25 cellular contexts compared by ENCODE assay signal in genomic region chr7:28900311-28900710, GRCh38. TPM values are rescaled to one million over a fixed set of nuclear protein-coding genes. Genes with fewer than 3 reads are reported as not detected.
"Had no signal": no experiment of that assay in that cellular context is flagged by ENCODE, and none has a peak within 500 bp of the region (broad histone marks: within the 10 kb centered on the region; RNA-seq: fewer than 3 reads in every experiment).

No MANE protein-coding gene starts in this region.

- H3K4me1 Mint-ChIP-seq: activated naive CD8-positive, alpha-beta T cell treated with anti-CD3 and anti-CD28 coated beads, Interleukin-2, amount 10 ng/mL, durations not matched to agents 7 days and 5 days; central memory CD8-positive, alpha-beta T cell; natural killer cell; stimulated activated memory B cell treated with anti-CD40 and anti-IgM and Interleukin-4, amounts not matched to agents 10 μg/mL and 1 μg/mL and 100 μg/mL, for 72 hours had no signal

- H3K36me3 ChIP-seq: breast epithelium, left lung, pancreas, right atrium auricular region, stomach, suprapubic skin, transverse colon, vagina had no signal

- H3K4me3 Mint-ChIP-seq: activated CD4-positive, alpha-beta memory T cell treated with anti-CD3 and anti-CD28 coated beads for 36 hours; activated naive CD4-positive, alpha-beta T cell treated with anti-CD3 and anti-CD28 coated beads for 36 hours; activated naive CD8-positive, alpha-beta T cell treated with anti-CD3 and anti-CD28 coated beads, Interleukin-2, amount 10 ng/mL, durations not matched to agents 7 days and 5 days; activated T-cell treated with anti-CD3 and anti-CD28 coated beads, Interleukin-2, amount 50 U/mL, for 72 hours; central memory CD8-positive, alpha-beta T cell; natural killer cell; stimulated activated memory B cell treated with anti-CD40 and anti-IgM and Interleukin-4, amounts not matched to agents 10 μg/mL and 1 μg/mL and 100 μg/mL, for 72 hours had no signal

- H3K9me3 Mint-ChIP-seq: activated CD4-positive, alpha-beta memory T cell treated with anti-CD3 and anti-CD28 coated beads for 36 hours; activated naive CD4-positive, alpha-beta T cell treated with anti-CD3 and anti-CD28 coated beads for 36 hours; activated naive CD8-positive, alpha-beta T cell treated with anti-CD3 and anti-CD28 coated beads, Interleukin-2, amount 10 ng/mL, durations not matched to agents 7 days and 5 days; activated T-cell treated with anti-CD3 and anti-CD28 coated beads, Interleukin-2, amount 50 U/mL, for 72 hours; central memory CD8-positive, alpha-beta T cell; natural killer cell; stimulated activated memory B cell treated with anti-CD40 and anti-IgM and Interleukin-4, amounts not matched to agents 10 μg/mL and 1 μg/mL and 100 μg/mL, for 72 hours had no signal

- H3K36me3 Mint-ChIP-seq: activated CD4-positive, alpha-beta memory T cell treated with anti-CD3 and anti-CD28 coated beads for 36 hours; activated naive CD8-positive, alpha-beta T cell treated with anti-CD3 and anti-CD28 coated beads, Interleukin-2, amount 10 ng/mL, durations not matched to agents 7 days and 5 days; natural killer cell; stimulated activated memory B cell treated with anti-CD40 and anti-IgM and Interleukin-4, amounts not matched to agents 10 μg/mL and 1 μg/mL and 100 μg/mL, for 72 hours had no signal

- H3K27ac Mint-ChIP-seq: activated CD4-positive, alpha-beta memory T cell treated with anti-CD3 and anti-CD28 coated beads for 36 hours; activated naive CD4-positive, alpha-beta T cell treated with anti-CD3 and anti-CD28 coated beads for 36 hours; activated naive CD8-positive, alpha-beta T cell treated with anti-CD3 and anti-CD28 coated beads, Interleukin-2, amount 10 ng/mL, durations not matched to agents 7 days and 5 days; activated T-cell treated with anti-CD3 and anti-CD28 coated beads, Interleukin-2, amount 50 U/mL, for 72 hours; natural killer cell; stimulated activated memory B cell treated with anti-CD40 and anti-IgM and Interleukin-4, amounts not matched to agents 10 μg/mL and 1 μg/mL and 100 μg/mL, for 72 hours had no signal

- H3K27ac ChIP-seq: breast epithelium, left lung, pancreas, psoas muscle, right atrium auricular region, stomach, suprapubic skin, transverse colon, vagina had no signal

- FAIRE-seq: colon, pancreas, small intestine had no signal

- H3K4me3 ChIP-seq: breast epithelium, left lung, pancreas, psoas muscle, right atrium auricular region, stomach, suprapubic skin, transverse colon, vagina had no signal

- H3K9me3 ChIP-seq: breast epithelium, left lung, pancreas, psoas muscle, right atrium auricular region, stomach, suprapubic skin, transverse colon, vagina had no signal

- ATAC-seq: activated T-cell treated with anti-CD3 and anti-CD28 coated beads, Interleukin-2, amount 50 U/mL, for 72 hours; left lung; natural killer cell; pancreas; psoas muscle; stimulated activated memory B cell treated with anti-CD40 and anti-IgM and Interleukin-4, amounts not matched to agents 10 μg/mL and 1 μg/mL and 100 μg/mL, for 72 hours had no signal

- H3K27me3 ChIP-seq: breast epithelium, left lung, pancreas, right atrium auricular region, stomach, suprapubic skin, transverse colon, vagina had no signal

- DNase-seq: activated CD4-positive, alpha-beta memory T cell treated with anti-CD3 and anti-CD28 coated beads for 36 hours; activated CD4-positive, alpha-beta T cell treated with anti-CD3 and anti-CD28 coated beads for 48 hours; activated CD4-positive, CD25-positive, alpha-beta regulatory T cell; activated effector memory CD4-positive, alpha-beta T cell treated with Interleukin-2 at 50 U/mL for 16 hours; activated naive CD4-positive, alpha-beta T cell treated with anti-CD3 and anti-CD28 coated beads for 36 hours; activated naive CD8-positive, alpha-beta T cell treated with anti-CD3 and anti-CD28 coated beads, Interleukin-2, amount 10 ng/mL, durations not matched to agents 7 days and 5 days; activated T-cell treated with anti-CD3 and anti-CD28 coated beads, Interleukin-2, amount 50 U/mL, for 72 hours; amniotic stem cell; kidney glomerular epithelial cell; left lung; natural killer cell; pancreas; psoas muscle; small intestine; stimulated activated CD4-positive, alpha-beta T cell treated with anti-CD3 and anti-CD28 coated beads, Interleukin-2, amount 100 ng/mL, for 24 hours; stomach; T1000; transverse colon had no signal

- H3K4me1 ChIP-seq: breast epithelium, left lung, pancreas, right atrium auricular region, transverse colon had no signal

RNA-seq across cellular contexts. Expression of gene TRIL, which starts 57.8 kb away (rescaled TPM):
- total RNA-seq: activated CD4-positive, alpha-beta memory T cell treated with anti-CD3 and anti-CD28 coated beads for 36 hours; activated naive CD4-positive, alpha-beta T cell treated with anti-CD3 and anti-CD28 coated beads for 36 hours; activated naive CD8-positive, alpha-beta T cell treated with anti-CD3 and anti-CD28 coated beads, Interleukin-2, amount 10 ng/mL, durations not matched to agents 7 days and 5 days; activated T-cell treated with anti-CD3 and anti-CD28 coated beads, Interleukin-2, amount 50 U/mL, for 72 hours had no signal
